Comparison of ENCODE assay signal across 29 cellular contexts in genomic region chr1:96634863-96635262, GRCh38.
DNase-seq lines count a peak whose midpoint lies in the region; ATAC-seq and TF ChIP-seq lines count a peak whose summit lies in the region.
"Had no signal": no experiment of that assay in that cellular context is flagged by ENCODE, and none has a peak within 500 bp of the region (broad histone marks: within the 10 kb centered on the region; RNA-seq: fewer than 3 reads in every experiment).

No MANE protein-coding gene starts in this region.

- H3K9me3 Mint-ChIP-seq in stimulated activated naive CD8-positive, alpha-beta T cell treated with anti-CD3 and anti-CD28 coated beads, Interleukin-15, amount 100 ng/mL, for 72 hours: no peaks in the 10 kb centered on the region
- H3K9me3 Mint-ChIP-seq: activated CD4-positive, alpha-beta memory T cell treated with anti-CD3 and anti-CD28 coated beads for 36 hours; brain; stimulated activated effector memory CD8-positive, alpha-beta T cell treated with anti-CD3 and anti-CD28 coated beads, Interleukin-12 subunit alpha, Interleukin-12 subunit beta, amount 100 ng/mL, for 72 hours; T-cell had no signal

- H3K4me3 ChIP-seq in fibroblast of mammary gland (ENCODE audit: control insufficient read depth, low read depth, low read length): no peak overlapping the region
- H3K4me3 ChIP-seq: BLaER1, gastroesophageal sphincter, spleen, testis, uterus had no signal

- no peak for TF ChIP-seq CTCF in fibroblast of mammary gland (conservative IDR thresholded peaks at IDR 0.05; ENCODE audit: control insufficient read depth, insufficient read depth, low read depth, low read length)

- H3K4me1 Mint-ChIP-seq in stimulated activated naive CD8-positive, alpha-beta T cell treated with anti-CD3 and anti-CD28 coated beads, Interleukin-15, amount 100 ng/mL, for 72 hours: no peaks in the 10 kb centered on the region
- H3K4me1 Mint-ChIP-seq: brain; stimulated activated effector memory CD8-positive, alpha-beta T cell treated with anti-CD3 and anti-CD28 coated beads, Interleukin-12 subunit alpha, Interleukin-12 subunit beta, amount 100 ng/mL, for 72 hours; T-cell had no signal

- ATAC-seq in GM19023 (IDR thresholded peaks at IDR 0.05; ENCODE audit: unreplicated experiment): no peak
- no peak for ATAC-seq in stimulated activated naive CD8-positive, alpha-beta T cell treated with anti-CD3 and anti-CD28 coated beads, Interleukin-15, amount 100 ng/mL, for 72 hours
- ATAC-seq: gastroesophageal sphincter; HCT116; natural killer cell treated with Interleukin-12 subunit alpha and Interleukin-12 subunit beta and Interleukin-15 and Interleukin-18, amount 100 ng/mL, for 72 hours; Panc1; stimulated activated effector memory CD8-positive, alpha-beta T cell treated with anti-CD3 and anti-CD28 coated beads, Interleukin-12 subunit alpha, Interleukin-12 subunit beta, amount 100 ng/mL, for 72 hours; T-cell had no signal

- no peak overlapping the region for H3K27ac Mint-ChIP-seq in stimulated activated naive CD8-positive, alpha-beta T cell treated with anti-CD3 and anti-CD28 coated beads, Interleukin-15, amount 100 ng/mL, for 72 hours
- H3K27ac Mint-ChIP-seq: activated CD4-positive, alpha-beta memory T cell treated with anti-CD3 and anti-CD28 coated beads for 36 hours; brain; natural killer cell treated with Interleukin-12 subunit alpha and Interleukin-12 subunit beta and Interleukin-15 and Interleukin-18, amount 100 ng/mL, for 72 hours; stimulated activated effector memory CD8-positive, alpha-beta T cell treated with anti-CD3 and anti-CD28 coated beads, Interleukin-12 subunit alpha, Interleukin-12 subunit beta, amount 100 ng/mL, for 72 hours; T-cell had no signal

- H3K27me3 Mint-ChIP-seq in stimulated activated naive CD8-positive, alpha-beta T cell treated with anti-CD3 and anti-CD28 coated beads, Interleukin-15, amount 100 ng/mL, for 72 hours: no peaks in the 10 kb centered on the region
- H3K27me3 Mint-ChIP-seq: activated CD4-positive, alpha-beta memory T cell treated with anti-CD3 and anti-CD28 coated beads for 36 hours; brain; natural killer cell treated with Interleukin-12 subunit alpha and Interleukin-12 subunit beta and Interleukin-15 and Interleukin-18, amount 100 ng/mL, for 72 hours had no signal

- DNase-seq in DMS153 (lab: John Stamatoyannopoulos, UW) (peak; percentile 53), ELR (ENCODE audit: low read depth) (peak; percentile 68), NCI-H226 (peak; percentile 29), fibroblast of mammary gland (ENCODE audit: low read depth) (peak; percentile 8), SW 1271 (lab: John Stamatoyannopoulos, UW) (no peak), activated gamma-delta T cell treated with Interleukin-2 at 50 U/mL for 16 hours (no peak)
- no peak for DNase-seq in stimulated activated naive CD8-positive, alpha-beta T cell treated with anti-CD3 and anti-CD28 coated beads, Interleukin-15, amount 100 ng/mL, for 72 hours
- DNase-seq: ACHN; activated CD4-positive, alpha-beta memory T cell treated with anti-CD3 and anti-CD28 coated beads for 36 hours; activated CD4-positive, CD25-positive, alpha-beta regulatory T cell; activated gamma-delta T cell; Caco-2; effector memory CD4-positive, alpha-beta T cell; hippocampal formation; NCI-H524; NK-92 treated with Interleukin-12 subunit alpha and Interleukin-12 subunit beta, amount 100 ng/mL, for 24 hours; spleen; stimulated activated CD4-positive, alpha-beta T cell treated with anti-CD3 and anti-CD28 coated beads, Interleukin-2, amount 100 ng/mL, for 48 hours; T-cell; testis; uterus had no signal

- H3K4me3 Mint-ChIP-seq in stimulated activated naive CD8-positive, alpha-beta T cell treated with anti-CD3 and anti-CD28 coated beads, Interleukin-15, amount 100 ng/mL, for 72 hours: no peak overlapping the region
- H3K4me3 Mint-ChIP-seq: activated CD4-positive, alpha-beta memory T cell treated with anti-CD3 and anti-CD28 coated beads for 36 hours; brain; natural killer cell treated with Interleukin-12 subunit alpha and Interleukin-12 subunit beta and Interleukin-15 and Interleukin-18, amount 100 ng/mL, for 72 hours; stimulated activated effector memory CD8-positive, alpha-beta T cell treated with anti-CD3 and anti-CD28 coated beads, Interleukin-12 subunit alpha, Interleukin-12 subunit beta, amount 100 ng/mL, for 72 hours; T-cell had no signal

Comparison
In these comparisons a context has a peak if more than half of its experiments do, and no peak if none do; other contexts are left out.
1. DNase-seq: peak in DMS153 (single experiment), ELR (single experiment), NCI-H226 (single experiment) and fibroblast of mammary gland (single experiment); none in SW 1271 (0 of 2), stimulated activated naive CD8-positive, alpha-beta T cell treated with anti-CD3 and anti-CD28 coated beads, Interleukin-15, amount 100 ng/mL, for 72 hours (0 of 2) and activated gamma-delta T cell treated with Interleukin-2 at 50 U/mL for 16 hours (single experiment).